In the genomic region with DNA sequence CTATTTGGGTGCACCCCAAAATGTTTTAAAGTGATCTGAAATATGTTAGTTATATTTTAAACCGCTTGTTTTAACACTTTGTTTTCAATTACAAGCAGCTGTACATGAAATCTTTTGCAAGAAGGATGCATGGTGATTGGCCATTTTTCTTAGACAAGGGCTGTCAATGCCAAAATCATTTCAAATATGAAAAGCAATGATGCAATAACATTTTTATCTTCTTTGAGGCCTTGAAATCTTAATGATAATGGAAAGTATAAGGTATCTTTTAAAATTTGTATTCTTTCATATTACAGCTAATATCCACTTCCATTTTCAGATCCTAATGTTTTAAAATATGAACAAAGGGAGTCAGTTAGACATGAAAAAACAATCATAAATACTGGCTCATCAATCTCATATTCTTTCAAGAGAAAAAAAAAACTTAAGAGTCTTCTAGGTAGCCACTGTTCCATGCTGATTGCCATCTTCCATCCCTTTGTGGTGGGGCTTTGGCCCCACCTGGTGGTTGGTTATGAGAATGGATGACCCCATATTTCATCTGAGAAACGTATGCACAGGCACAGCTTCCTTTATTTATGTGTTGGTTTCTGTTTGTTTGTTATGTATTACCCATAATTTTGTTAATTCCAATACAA, we compare ENCODE assay signal across 9 cellular contexts.
DNase-seq lines count a peak whose midpoint lies in the region; ATAC-seq, FAIRE-seq and TF ChIP-seq lines count a peak whose summit lies in the region.
"Had no signal": no experiment of that assay in that cellular context is flagged by ENCODE, and none has a peak within 500 bp of the region (broad histone marks: within the 10 kb centered on the region; RNA-seq: fewer than 3 reads in every experiment).

No MANE protein-coding gene starts in this region.

- H3K9me3 Mint-ChIP-seq in nephron = no peaks in the 10 kb centered on the region

- no peaks in the 10 kb centered on the region for H3K27me3 Mint-ChIP-seq in nephron (ENCODE audit: low read depth)

- no peaks in the 10 kb centered on the region for H3K9me3 ChIP-seq in PC-9 (ENCODE audit: insufficient read depth, low read depth)

- H3K79me2 ChIP-seq in PC-9 (ENCODE audit: low read depth) = no peaks in the 10 kb centered on the region
- H3K79me2 ChIP-seq: parathyroid adenoma had no signal

- no peak overlapping the region for H3K27ac Mint-ChIP-seq in nephron

- peak; percentile 91 for FAIRE-seq in A204.1 (lab: Jason Lieb, UNC)

- peak; percentile 79 for TF ChIP-seq CTCF in PC-9 (conservative IDR thresholded peaks at IDR 0.05)
- peak; percentile 39 to 79 (median 66) for TF ChIP-seq CTCF in dorsolateral prefrontal cortex (IDR thresholded peaks at IDR 0.05 in 54 of 56, conservative IDR thresholded peaks at IDR 0.05 in 2 of 56; ENCODE audit: low read depth in 1 of 56, partially characterized antibody in 56 of 56)
- TF ChIP-seq CTCF in nephron (IDR thresholded peaks at IDR 0.05; ENCODE audit: unreplicated experiment in 3 of 3) = peak; percentile 69 to 86 (median 75)

- DNase-seq in G401 (ENCODE audit: low spot score) (peak; percentile 40), HuH-7 (ENCODE audit: low spot score) (peak; percentile 10), PC-9 (peak; percentile 38 to 45), dorsolateral prefrontal cortex (peak in 6 of 10 donors; percentile 8 to 48 (median 42))
- DNase-seq in activated CD4-positive, CD25-positive, alpha-beta regulatory T cell treated with anti-CD3 and anti-CD28 coated beads, Interleukin-2, amount 50 U/mL, for 72 hours = no peak

- no peaks in the 10 kb centered on the region for H3K4me1 Mint-ChIP-seq in nephron

- POLR2A ChIA-PET in PC-9 (lab: Charles Lee; ENCODE audit: unreplicated experiment) = no interaction called here

- no peaks in the 10 kb centered on the region for H3F3A ChIP-seq in PC-9 (ENCODE audit: insufficient read depth, low read depth)

- H3K27me3 ChIP-seq in PC-9 (ENCODE audit: insufficient read depth, low read depth) (no peaks in the 10 kb centered on the region), dorsolateral prefrontal cortex (peaks cover 0 to 5% (median 0%) of the 10 kb centered on the region in 45 donors)

- H3K36me3 Mint-ChIP-seq in nephron (ENCODE audit: low read depth) = no peaks in the 10 kb centered on the region

- intact Hi-C loops in PC-9 (cut with micrococcal nuclease; ENCODE audit: unreplicated experiment) = no loop called here
- intact Hi-C loops in dorsolateral prefrontal cortex (cut with DNase I) = no loop called here

- H3K9me2 ChIP-seq in PC-9 (ENCODE audit: insufficient read depth) = no peaks in the 10 kb centered on the region

- peak; percentile 94 for ATAC-seq in GM21825 (IDR thresholded peaks at IDR 0.05; ENCODE audit: unreplicated experiment)

- CTCF ChIA-PET in PC-9 (lab: Charles Lee) = interaction anchor here (0.6 kb wide), 1 partner anchor 135 kb away, joined by 8 read pairs; no protein-coding TSS in a partner anchor

- no peaks in the 10 kb centered on the region for H3K36me3 ChIP-seq in PC-9 (ENCODE audit: low read depth)

- BruUV-seq in PC-9 (replicated peaks; lab: Mats Ljungman, UMichigan) = no TSS peak

- H2AFZ ChIP-seq in PC-9 = peak overlapping the region; percentile 73; the same call in 1 of the 2 replicates
- H2AFZ ChIP-seq: parathyroid adenoma had no signal

- no peaks in the 10 kb centered on the region for H4K20me1 ChIP-seq in PC-9 (ENCODE audit: insufficient read depth)

- no peak overlapping the region for H3K27ac ChIP-seq in PC-9
- H3K27ac ChIP-seq in dorsolateral prefrontal cortex = no peak overlapping the region
- H3K27ac ChIP-seq: parathyroid adenoma had no signal

- H3K4me3 ChIP-seq in PC-9 (no peak overlapping the region), dorsolateral prefrontal cortex (no peak overlapping the region)

- peak overlapping the region; percentile 61 for H3K4me2 ChIP-seq in PC-9

- no peaks in the 10 kb centered on the region for H3K4me1 ChIP-seq in PC-9 (replicated peaks; ENCODE audit: insufficient read depth)
- H3K4me1 ChIP-seq: parathyroid adenoma had no signal

- H3K4me3 Mint-ChIP-seq in nephron = no peak overlapping the region

- in situ Hi-C loops in G401 (cut with HindIII; ENCODE audit: low sequenced_read_pairs) = no loop called here
